31 cellular contexts compared by ENCODE assay signal in the genomic region with DNA sequence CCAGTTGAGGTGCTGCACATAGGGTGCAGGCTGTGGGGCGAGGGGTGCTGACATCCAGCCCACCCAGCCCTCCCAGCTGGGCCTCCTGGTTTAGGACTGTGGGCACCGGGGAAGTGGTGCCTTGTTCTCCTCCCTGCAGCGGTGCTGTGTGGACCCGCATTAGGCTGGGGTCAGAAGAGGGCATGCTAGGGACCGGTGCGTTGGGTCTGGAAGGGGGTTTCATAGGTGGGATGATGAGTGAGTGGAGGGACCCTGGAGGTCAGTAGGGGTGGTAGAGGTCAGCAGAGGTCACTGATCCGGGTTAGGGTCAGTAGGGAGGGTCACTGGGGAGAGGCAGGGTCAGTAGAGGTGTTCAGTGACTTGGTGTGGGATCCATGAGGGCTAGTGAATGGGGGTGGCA. TPM values are rescaled to one million over a fixed set of nuclear protein-coding genes. Genes with fewer than 3 reads are reported as not detected.
DNase-seq lines count a peak whose midpoint lies in the region; ATAC-seq and TF ChIP-seq lines count a peak whose summit lies in the region.
"Had no signal": no experiment of that assay in that cellular context is flagged by ENCODE, and none has a peak within 500 bp of the region (broad histone marks: within the 10 kb centered on the region; RNA-seq: fewer than 3 reads in every experiment).

No MANE protein-coding gene starts in this region.

- no peaks in the 10 kb centered on the region for H3K36me3 Mint-ChIP-seq in activated naive CD4-positive, alpha-beta T cell treated with anti-CD3 and anti-CD28 coated beads, Interleukin-2, amount 50 U/mL, for 72 hours
- no peaks in the 10 kb centered on the region for H3K36me3 Mint-ChIP-seq in activated naive CD4-positive, alpha-beta T cell treated with anti-CD3 and anti-CD28 coated beads, Interleukin-2, amount 10 ng/mL, durations not matched to agents 7 days and 5 days
- H3K36me3 Mint-ChIP-seq in activated naive CD8-positive, alpha-beta T cell treated with anti-CD3 and anti-CD28 coated beads, Interleukin-2, amount 10 ng/mL, durations not matched to agents 7 days and 5 days = no peaks in the 10 kb centered on the region

- POLR2A ChIA-PET in HEK293 (lab: Yijun Ruan, JAX) = no interaction called here
- POLR2A ChIA-PET in activated naive CD8-positive, alpha-beta T cell treated with anti-CD3 and anti-CD28 coated beads, Interleukin-2, amount 10 ng/mL, durations not matched to agents 7 days and 5 days (lab: Charles Lee) = interaction anchor here (0.8 kb wide), 1 partner anchor 67 kb away, joined by 3 read pairs; no protein-coding TSS in a partner anchor

- TF ChIP-seq POLR2A in spleen (IDR thresholded peaks at IDR 0.05) = no peak

- H3K27me3 ChIP-seq in spleen (replicated peaks in 1 of 7) = no peaks in the 10 kb centered on the region
- H3K27me3 ChIP-seq: hepatocyte, stomach, thyroid gland had no signal

- no peak overlapping the region for H3K4me3 Mint-ChIP-seq in activated naive CD4-positive, alpha-beta T cell treated with anti-CD3 and anti-CD28 coated beads, Interleukin-2, amount 10 ng/mL, durations not matched to agents 7 days and 5 days
- peak overlapping the region; percentile 1 for H3K4me3 Mint-ChIP-seq in activated naive CD8-positive, alpha-beta T cell treated with anti-CD3 and anti-CD28 coated beads, Interleukin-2, amount 10 ng/mL, durations not matched to agents 7 days and 5 days
- H3K4me3 Mint-ChIP-seq: neural crest cell had no signal

- intact Hi-C loops in spleen (cut with DNase I; ENCODE audit: low total_unique reads) = no loop called here

- no peaks in the 10 kb centered on the region for H3K36me3 ChIP-seq in HEK293 (ENCODE audit: control insufficient read depth in 2 of 2, insufficient read depth in 1 of 2, low read length in 2 of 2)
- peaks cover 0 to 89% (median 17%) of the 10 kb centered on the region in 6 donors for H3K36me3 ChIP-seq in spleen
- H3K36me3 ChIP-seq: thyroid gland had no signal

- no peak for DNase-seq in activated naive CD4-positive, alpha-beta T cell treated with anti-CD3 and anti-CD28 coated beads, Interleukin-2, amount 50 U/mL, for 72 hours (ENCODE audit: low spot score in 2 of 2)
- no peak for DNase-seq in activated naive CD4-positive, alpha-beta T cell treated with anti-CD3 and anti-CD28 coated beads, Interleukin-2, amount 10 ng/mL, durations not matched to agents 7 days and 5 days
- no peak for DNase-seq in activated naive CD8-positive, alpha-beta T cell treated with anti-CD3 and anti-CD28 coated beads, Interleukin-2, amount 10 ng/mL, durations not matched to agents 7 days and 5 days
- DNase-seq in spleen (peak; percentile 64), mucosa of gallbladder (ENCODE audit: low spot score) (no peak)
- DNase-seq: ACHN; activated CD4-positive, alpha-beta T cell treated with anti-CD3 and anti-CD28 coated beads for 1 hour; activated naive CD4-positive, alpha-beta T cell treated with Interleukin-2 at 50 U/mL for 16 hours; DMS153; Karpas-422; mammary epithelial cell; NCI-H1417 treated with DMSO at 0.1 percent for 48 hours; NCI-H2081 treated with DMSO at 0.1 percent for 48 hours; NCI-H345; NCI-H69; PC-3; stimulated activated CD4-positive, alpha-beta T cell treated with anti-CD3 and anti-CD28 coated beads, Interleukin-1b, Interleukin-23, amount 100 ng/mL, for 48 hours; stomach; thyroid gland had no signal

- H3K4me1 ChIP-seq in HEK293 (ENCODE audit: control insufficient read depth, insufficient read depth, low read length) (no peaks in the 10 kb centered on the region), spleen (peaks cover 0 to 62% (median 32%) of the 10 kb centered on the region in 6 donors)

- H3K4me3 ChIP-seq in HEK293 (ENCODE audit: low read depth, low read length) (no peak overlapping the region), spleen (peak overlapping the region in 2 of 8 donors; percentile 2 to 32)
- H3K4me3 ChIP-seq: GM12878, hepatocyte, SK-N-MC, smooth muscle cell, stomach, thyroid gland had no signal

- TF ChIP-seq CTCF in HEK293 (tag by site-specific recombination; IDR thresholded peaks at IDR 0.05) = no peak
- TF ChIP-seq CTCF in spleen (IDR thresholded peaks at IDR 0.05 in 8 of 11, conservative IDR thresholded peaks at IDR 0.05 in 3 of 11) = no peak

- no peak overlapping the region for H3K27ac ChIP-seq in HEK293 (ENCODE audit: extremely low read depth, low read depth, low read length)
- H3K27ac ChIP-seq in spleen = peak overlapping the region in 3 of 8 donors; percentile 14 to 70 (median 56)
- H3K27ac ChIP-seq: epithelial cell of prostate, hepatocyte, SK-N-MC, thyroid gland had no signal

- H3K9me3 ChIP-seq in HEK293 (ENCODE audit: control insufficient read depth, insufficient read depth, low read depth, low read length) (no peaks in the 10 kb centered on the region), spleen (no peaks in the 10 kb centered on the region)
- H3K9me3 ChIP-seq: stomach, thyroid gland had no signal

- H3K4me1 Mint-ChIP-seq in activated naive CD4-positive, alpha-beta T cell treated with anti-CD3 and anti-CD28 coated beads, Interleukin-2, amount 10 ng/mL, durations not matched to agents 7 days and 5 days = peaks cover 12% of the 10 kb centered on the region
- H3K4me1 Mint-ChIP-seq in activated naive CD8-positive, alpha-beta T cell treated with anti-CD3 and anti-CD28 coated beads, Interleukin-2, amount 10 ng/mL, durations not matched to agents 7 days and 5 days = peaks cover 10% of the 10 kb centered on the region

- CTCF ChIA-PET in activated naive CD4-positive, alpha-beta T cell treated with anti-CD3 and anti-CD28 coated beads, Interleukin-2, amount 10 ng/mL, durations not matched to agents 7 days and 5 days (lab: Charles Lee) = interaction anchor here (0.9 to 2.2 kb wide), 2 partner anchors 15 to 181 kb away, joined by 3 to 13 read pairs; no protein-coding TSS in a partner anchor
- CTCF ChIA-PET in HEK293 (lab: Yijun Ruan, JAX) = no interaction called here

- no peaks in the 10 kb centered on the region for H3K27me3 Mint-ChIP-seq in activated naive CD4-positive, alpha-beta T cell treated with anti-CD3 and anti-CD28 coated beads, Interleukin-2, amount 10 ng/mL, durations not matched to agents 7 days and 5 days
- H3K27me3 Mint-ChIP-seq in activated naive CD8-positive, alpha-beta T cell treated with anti-CD3 and anti-CD28 coated beads, Interleukin-2, amount 10 ng/mL, durations not matched to agents 7 days and 5 days = no peaks in the 10 kb centered on the region

- peak overlapping the region; percentile 50 to 75 for H3K27ac Mint-ChIP-seq in activated naive CD4-positive, alpha-beta T cell treated with anti-CD3 and anti-CD28 coated beads, Interleukin-2, amount 50 U/mL, for 72 hours
- no peak overlapping the region for H3K27ac Mint-ChIP-seq in activated naive CD4-positive, alpha-beta T cell treated with anti-CD3 and anti-CD28 coated beads, Interleukin-2, amount 10 ng/mL, durations not matched to agents 7 days and 5 days
- peak overlapping the region; percentile 69 for H3K27ac Mint-ChIP-seq in activated naive CD8-positive, alpha-beta T cell treated with anti-CD3 and anti-CD28 coated beads, Interleukin-2, amount 10 ng/mL, durations not matched to agents 7 days and 5 days

- no peak for ATAC-seq in activated naive CD4-positive, alpha-beta T cell treated with anti-CD3 and anti-CD28 coated beads, Interleukin-2, amount 50 U/mL, for 72 hours
- no peak for ATAC-seq in activated naive CD8-positive, alpha-beta T cell treated with anti-CD3 and anti-CD28 coated beads, Interleukin-2, amount 10 ng/mL, durations not matched to agents 7 days and 5 days (ENCODE audit: low read depth)
- ATAC-seq in HG02610 (IDR thresholded peaks at IDR 0.05; ENCODE audit: unreplicated experiment) = no peak
- ATAC-seq: GM12878, PC-3, right cardiac atrium had no signal

- WGBS in spleen, 5 donors = 64 to 86% (median 67%) methylated on average over 7 of the region's 7 CpGs

- no peaks in the 10 kb centered on the region for H3K9me3 Mint-ChIP-seq in activated naive CD4-positive, alpha-beta T cell treated with anti-CD3 and anti-CD28 coated beads, Interleukin-2, amount 50 U/mL, for 72 hours
- H3K9me3 Mint-ChIP-seq in activated naive CD4-positive, alpha-beta T cell treated with anti-CD3 and anti-CD28 coated beads, Interleukin-2, amount 10 ng/mL, durations not matched to agents 7 days and 5 days = no peaks in the 10 kb centered on the region
- no peaks in the 10 kb centered on the region for H3K9me3 Mint-ChIP-seq in activated naive CD8-positive, alpha-beta T cell treated with anti-CD3 and anti-CD28 coated beads, Interleukin-2, amount 10 ng/mL, durations not matched to agents 7 days and 5 days
- H3K9me3 Mint-ChIP-seq: neural crest cell had no signal

TF ChIP-seq in HEK293, 187 proteins besides CTCF, POLR2A, EP300 and RAD21:
- TF ChIP-seq BCL11B (tag by site-specific recombination; IDR thresholded peaks at IDR 0.05; ENCODE audit: low read depth) = peak; percentile 74; the same call in 1 of the 2 replicates
- TF ChIP-seq BCL11A (tag by site-specific recombination; IDR thresholded peaks at IDR 0.05; ENCODE audit: low read depth) = 0 out of 2 replicates have a peak, but pooled peaks have one; percentile 36
- TF ChIP-seq ZSCAN16 (tag by site-specific recombination; IDR thresholded peaks at IDR 0.05) = no peak
- no peak for TF ChIP-seq SCRT1 (tag by site-specific recombination; IDR thresholded peaks at IDR 0.05; ENCODE audit: borderline replicate concordance)

RNA-seq across cellular contexts. Expression of a gene that starts 6.7 kb away (rescaled TPM):
- not detected for total RNA-seq in activated naive CD4-positive, alpha-beta T cell treated with anti-CD3 and anti-CD28 coated beads, Interleukin-2, amount 50 U/mL, for 72 hours
- total RNA-seq in activated naive CD8-positive, alpha-beta T cell treated with anti-CD3 and anti-CD28 coated beads, Interleukin-2, amount 10 ng/mL, durations not matched to agents 7 days and 5 days = under 1 TPM in 1 of 2 experiments, not detected in 1; 0.11 TPM
- total RNA-seq in spleen (1 to 10 TPM in 5 of 7 donors, under 1 TPM in 2; 0.91 to 4.7 (median 1.5) TPM), mucosa of gallbladder (not detected)
- 1 to 10 TPM in 2 of 3 donors, under 1 TPM in 1; 0.49 to 2.2 (median 1.4) TPM for polyA plus RNA-seq in spleen
- total RNA-seq: GM12878; mammary epithelial cell; neural crest cell; PC-3; smooth muscle cell; T-helper 1 cell treated with Interleukin-12 subunit alpha and Interleukin-12 subunit beta and Interleukin-4 antibody, amounts not matched to agents 30 ng/mL and 1 ng/mL, for 36 hours; thyroid gland had no signal
- polyA plus RNA-seq: BJ, mammary epithelial cell had no signal

RNA-seq across cellular contexts. Expression of a gene that starts 19.2 kb away (rescaled TPM):
- under 1 TPM in 1 of 2 donors, not detected in 1; 0.20 TPM for total RNA-seq in activated naive CD4-positive, alpha-beta T cell treated with anti-CD3 and anti-CD28 coated beads, Interleukin-2, amount 50 U/mL, for 72 hours
- total RNA-seq in activated naive CD8-positive, alpha-beta T cell treated with anti-CD3 and anti-CD28 coated beads, Interleukin-2, amount 10 ng/mL, durations not matched to agents 7 days and 5 days = 1 to 10 TPM; 2.9 to 3.5 TPM
- total RNA-seq in spleen (100 to 1,000 TPM in 6 of 7 donors, 10 to 100 TPM in 1; 95.7 to 366 (median 198) TPM), mucosa of gallbladder (35.3 TPM)
- 100 to 1,000 TPM in 1 of 3 donors, 10 to 100 TPM in 2; 84.2 to 128 (median 91.8) TPM for polyA plus RNA-seq in spleen
- total RNA-seq: bronchial epithelial cell; mammary epithelial cell; neural crest cell; smooth muscle cell; T-helper 1 cell treated with Interleukin-12 subunit alpha and Interleukin-12 subunit beta and Interleukin-4 antibody, amounts not matched to agents 30 ng/mL and 1 ng/mL, for 36 hours had no signal
- polyA plus RNA-seq: BJ, mammary epithelial cell, smooth muscle cell had no signal

RNA-seq across cellular contexts. Expression of a gene that starts 49.2 kb away (rescaled TPM):
- 10 to 100 TPM; 11.9 to 15.2 TPM for total RNA-seq in activated naive CD4-positive, alpha-beta T cell treated with anti-CD3 and anti-CD28 coated beads, Interleukin-2, amount 50 U/mL, for 72 hours
- total RNA-seq in activated naive CD8-positive, alpha-beta T cell treated with anti-CD3 and anti-CD28 coated beads, Interleukin-2, amount 10 ng/mL, durations not matched to agents 7 days and 5 days = 10 to 100 TPM; 33.1 to 38.2 TPM
- total RNA-seq in spleen (10 to 100 TPM; 26.3 to 48.4 (median 43.2) TPM), mucosa of gallbladder (58.6 TPM)
- polyA plus RNA-seq in spleen = 10 to 100 TPM; 21.7 to 40.2 (median 26.0) TPM
